In the genomic region with DNA sequence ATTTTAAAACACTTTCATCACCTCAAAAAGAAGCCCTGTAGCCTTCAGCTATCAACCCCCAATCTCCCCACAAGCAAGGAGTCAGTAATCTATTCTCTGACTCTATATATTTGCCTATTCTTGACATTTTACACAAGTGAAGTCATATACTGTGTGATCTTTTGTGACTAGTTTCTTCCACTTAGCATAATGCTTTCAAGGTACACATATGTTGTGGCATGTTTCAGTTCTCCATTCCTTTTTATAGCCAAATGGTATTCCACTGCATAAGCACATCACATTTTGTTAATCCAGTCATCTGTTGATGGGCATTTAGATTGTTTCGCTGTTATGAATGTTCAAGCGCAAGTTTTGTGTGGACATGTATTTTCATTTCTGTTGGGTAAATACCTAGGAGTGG, we compare ENCODE assay signal across 22 cellular contexts.
A peak's percentile ranks its signal among the peaks of the same experiment; 100 is the strongest.
DNase-seq lines count a peak whose midpoint lies in the region; ATAC-seq lines count a peak whose summit lies in the region.
"Had no signal": no experiment of that assay in that cellular context is flagged by ENCODE, and none has a peak within 500 bp of the region (broad histone marks: within the 10 kb centered on the region; RNA-seq: fewer than 3 reads in every experiment).

No MANE protein-coding gene starts in this region.

- ATAC-seq in GM18868 (IDR thresholded peaks at IDR 0.05; ENCODE audit: unreplicated experiment) (peak; percentile 63), HG02885 (IDR thresholded peaks at IDR 0.05; ENCODE audit: poor library complexity, unreplicated experiment) (peak; percentile 41), HG03039 (IDR thresholded peaks at IDR 0.05; ENCODE audit: unreplicated experiment) (no peak)
- no peak for ATAC-seq in natural killer cell treated with Interleukin-12 subunit alpha and Interleukin-12 subunit beta and Interleukin-15 and Interleukin-18, amount 100 ng/mL, for 72 hours

- no peaks in the 10 kb centered on the region for H3K36me3 Mint-ChIP-seq in natural killer cell treated with Interleukin-12 subunit alpha and Interleukin-12 subunit beta and Interleukin-15 and Interleukin-18, amount 100 ng/mL, for 72 hours
- H3K36me3 Mint-ChIP-seq: CD14-positive monocyte had no signal

- no peaks in the 10 kb centered on the region for H3K4me1 Mint-ChIP-seq in natural killer cell treated with Interleukin-12 subunit alpha and Interleukin-12 subunit beta and Interleukin-15 and Interleukin-18, amount 100 ng/mL, for 72 hours (ENCODE audit: low read depth in 2 of 2)

- DNase-seq in MV-4-11 (lab: John Stamatoyannopoulos, UW), result peak; percentile 20
- DNase-seq in COLO668 (lab: John Stamatoyannopoulos, UW; ENCODE audit: unreplicated experiment), result no peak
- DNase-seq in activated CD4-positive, CD25-positive, alpha-beta regulatory T cell treated with anti-CD3 and anti-CD28 coated beads, Interleukin-2, amount 50 U/mL, for 72 hours, result no peak
- DNase-seq in natural killer cell treated with Interleukin-12 subunit alpha and Interleukin-12 subunit beta and Interleukin-15 and Interleukin-18, amount 100 ng/mL, for 72 hours (ENCODE audit: low spot score), result no peak
- DNase-seq: ACHN; AML-193; Caco-2; DMS153; H7; Karpas-422; NCI-H1417; NCI-H1930; NCI-H2171; NCI-H446; NCI-H69; NK-92 treated with Interleukin-12 subunit alpha and Interleukin-12 subunit beta, amount 100 ng/mL, for 24 hours; OCI-M1; SJCRH30 had no signal

- H3K27me3 Mint-ChIP-seq in natural killer cell treated with Interleukin-12 subunit alpha and Interleukin-12 subunit beta and Interleukin-15 and Interleukin-18, amount 100 ng/mL, for 72 hours, result peaks cover 15 to 29% of the 10 kb centered on the region in 2 donors

- H3K9me3 Mint-ChIP-seq in natural killer cell treated with Interleukin-12 subunit alpha and Interleukin-12 subunit beta and Interleukin-15 and Interleukin-18, amount 100 ng/mL, for 72 hours, result no peaks in the 10 kb centered on the region

- H3K4me3 Mint-ChIP-seq in natural killer cell treated with Interleukin-12 subunit alpha and Interleukin-12 subunit beta and Interleukin-15 and Interleukin-18, amount 100 ng/mL, for 72 hours, result no peak overlapping the region
- H3K4me3 Mint-ChIP-seq: CD14-positive monocyte had no signal

- no peak overlapping the region for H3K27ac Mint-ChIP-seq in natural killer cell treated with Interleukin-12 subunit alpha and Interleukin-12 subunit beta and Interleukin-15 and Interleukin-18, amount 100 ng/mL, for 72 hours
- H3K27ac Mint-ChIP-seq: CD14-positive monocyte had no signal

Comparison
In these comparisons a context has a peak if more than half of its experiments do, and no peak if none do; other contexts are left out.
1. ATAC-seq: peak in GM18868 (single experiment) and HG02885 (single experiment); none in HG03039 (single experiment) and natural killer cell treated with Interleukin-12 subunit alpha and Interleukin-12 subunit beta and Interleukin-15 and Interleukin-18, amount 100 ng/mL, for 72 hours (0 of 2).